In genomic region chr2:128797937-128798336, GRCh38 we compare ENCODE assay signal across 12 cellular contexts.
DNase-seq lines count a peak whose midpoint lies in the region; ATAC-seq and TF ChIP-seq lines count a peak whose summit lies in the region.
"Had no signal": no experiment of that assay in that cellular context is flagged by ENCODE, and none has a peak within 500 bp of the region (broad histone marks: within the 10 kb centered on the region; RNA-seq: fewer than 3 reads in every experiment).

No MANE protein-coding gene starts in this region.

- POLR2A ChIA-PET in activated CD8-positive, alpha-beta T cell treated with anti-CD3 and anti-CD28 coated beads for 36 hours (lab: Charles Lee) = no interaction called here

- CTCF ChIA-PET in activated CD8-positive, alpha-beta T cell treated with anti-CD3 and anti-CD28 coated beads for 36 hours (lab: Charles Lee) = no interaction called here

- no peak overlapping the region for H3K4me3 Mint-ChIP-seq in activated CD8-positive, alpha-beta T cell treated with anti-CD3 and anti-CD28 coated beads for 36 hours
- H3K4me3 Mint-ChIP-seq: brain had no signal

- H3K4me1 ChIP-seq in upper lobe of right lung = no peaks in the 10 kb centered on the region

- H3K27ac Mint-ChIP-seq in activated CD8-positive, alpha-beta T cell treated with anti-CD3 and anti-CD28 coated beads for 36 hours = no peak overlapping the region

- peak; percentile 92 for ATAC-seq in HG02588 (IDR thresholded peaks at IDR 0.05; ENCODE audit: unreplicated experiment)
- ATAC-seq in HG03565 (IDR thresholded peaks at IDR 0.05; ENCODE audit: unreplicated experiment) = peak; percentile 81
- no peak for ATAC-seq in upper lobe of right lung
- no peak for ATAC-seq in activated CD8-positive, alpha-beta T cell treated with anti-CD3 and anti-CD28 coated beads for 36 hours

- H3K36me3 ChIP-seq in upper lobe of right lung = no peaks in the 10 kb centered on the region

- H3K9me3 ChIP-seq in upper lobe of right lung = no peaks in the 10 kb centered on the region

- DNase-seq in GM19240 (ENCODE audit: insufficient read length, low spot score) = peak; percentile 11
- DNase-seq in upper lobe of right lung = peak; percentile 27
- DNase-seq in activated CD8-positive, alpha-beta T cell treated with anti-CD3 and anti-CD28 coated beads for 36 hours = no peak
- no peak for DNase-seq in NCI-H524 treated with DMSO at 0.1 percent for 48 hours (lab: John Stamatoyannopoulos, UW)
- no peak for DNase-seq in cortex of kidney (lab: John Stamatoyannopoulos, UW)
- DNase-seq: kidney glomerular epithelial cell; NCI-H1436 treated with DMSO at 0.1 percent for 48 hours; stimulated activated CD4-positive, alpha-beta T cell treated with anti-CD3 and anti-CD28 coated beads, Interleukin-2, amount 100 ng/mL, for 24 hours; T-helper 9 cell had no signal

- no peaks in the 10 kb centered on the region for H3K27me3 Mint-ChIP-seq in activated CD8-positive, alpha-beta T cell treated with anti-CD3 and anti-CD28 coated beads for 36 hours
- H3K27me3 Mint-ChIP-seq: brain had no signal

- no peak for TF ChIP-seq CTCF in upper lobe of right lung (IDR thresholded peaks at IDR 0.05)
- TF ChIP-seq CTCF in activated CD8-positive, alpha-beta T cell treated with anti-CD3 and anti-CD28 coated beads for 36 hours (IDR thresholded peaks at IDR 0.05) = no peak

- H3K4me1 Mint-ChIP-seq in activated CD8-positive, alpha-beta T cell treated with anti-CD3 and anti-CD28 coated beads for 36 hours (ENCODE audit: low read depth) = no peaks in the 10 kb centered on the region

- no peak overlapping the region for H3K27ac ChIP-seq in upper lobe of right lung

- no peaks in the 10 kb centered on the region for H3K27me3 ChIP-seq in upper lobe of right lung

- no peak overlapping the region for H3K4me3 ChIP-seq in upper lobe of right lung

- H3K36me3 Mint-ChIP-seq in activated CD8-positive, alpha-beta T cell treated with anti-CD3 and anti-CD28 coated beads for 36 hours (ENCODE audit: low read depth) = no peaks in the 10 kb centered on the region
- H3K36me3 Mint-ChIP-seq: brain had no signal

- intact Hi-C loops in upper lobe of right lung (cut with DNase I) = no loop called here
- intact Hi-C loops in activated CD8-positive, alpha-beta T cell treated with anti-CD3 and anti-CD28 coated beads for 36 hours (cut with micrococcal nuclease) = no loop called here

- H3K9me3 Mint-ChIP-seq in activated CD8-positive, alpha-beta T cell treated with anti-CD3 and anti-CD28 coated beads for 36 hours = no peaks in the 10 kb centered on the region

Comparison
In these comparisons a context has a peak if more than half of its experiments do, and no peak if none do; other contexts are left out.
1. DNase-seq: peak in GM19240 (single experiment) and upper lobe of right lung (single experiment); none in activated CD8-positive, alpha-beta T cell treated with anti-CD3 and anti-CD28 coated beads for 36 hours (single experiment), NCI-H524 treated with DMSO at 0.1 percent for 48 hours (single experiment) and cortex of kidney (single experiment).
2. ATAC-seq: peak in HG02588 (single experiment) and HG03565 (single experiment); none in upper lobe of right lung (single experiment) and activated CD8-positive, alpha-beta T cell treated with anti-CD3 and anti-CD28 coated beads for 36 hours (single experiment).